ENCODE assay signal across 1 cellular context in genomic region chr5:78182838-78183237, GRCh38.
TF ChIP-seq lines count a peak whose summit lies in the region.

No MANE protein-coding gene starts in this region.

TF ChIP-seq in K562, 482 proteins besides CTCF, POLR2A, EP300 and RAD21 (continued from another document):
- TF ChIP-seq ESRRA (IDR thresholded peaks at IDR 0.05; ENCODE audit: borderline replicate concordance, low read depth), result peak; percentile 55
- TF ChIP-seq FUS (optimal IDR thresholded peaks at IDR 0.05; ENCODE audit: low read depth, low read length), result no peak
